In the genomic region with DNA sequence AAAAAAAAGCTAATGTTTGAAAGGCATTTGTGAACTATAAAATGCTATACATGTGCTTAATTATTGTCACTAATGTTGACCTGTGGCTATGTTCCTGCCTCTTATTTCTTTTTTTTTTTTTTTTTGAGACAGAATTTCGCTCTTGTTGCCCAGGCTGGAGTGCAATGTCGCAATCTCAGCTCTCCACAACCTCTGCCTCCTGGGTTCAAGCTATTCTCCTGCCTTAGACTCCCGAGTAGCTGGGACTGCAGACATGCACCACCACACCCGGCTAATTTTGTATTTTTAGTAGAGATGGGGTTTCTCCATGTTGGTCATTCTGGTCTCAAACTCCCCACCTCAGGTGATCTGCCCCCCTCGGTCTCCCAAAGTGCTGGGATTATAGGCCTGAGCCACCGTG, we compare ENCODE assay signal across 3 cellular contexts. TPM values are rescaled to one million over a fixed set of nuclear protein-coding genes. Genes with fewer than 3 reads are reported as not detected.
"Had no signal": no experiment of that assay in that cellular context is flagged by ENCODE, and none has a peak within 500 bp of the region (broad histone marks: within the 10 kb centered on the region; RNA-seq: fewer than 3 reads in every experiment).

No MANE protein-coding gene starts in this region.

RNA-seq across cellular contexts. Expression of gene TMEM200B, which starts 15.7 kb away (rescaled TPM):
- total RNA-seq: naive thymus-derived CD8-positive, alpha-beta T cell; natural killer cell; natural killer cell treated with Interleukin-12 subunit alpha and Interleukin-12 subunit beta and Interleukin-15 and Interleukin-18, amount 100 ng/mL, for 72 hours had no signal
